24 cellular contexts compared by ENCODE assay signal in genomic region chr10:49520122-49520775, GRCh38.
"Had no signal": no experiment of that assay in that cellular context is flagged by ENCODE, and none has a peak within 500 bp of the region (broad histone marks: within the 10 kb centered on the region; RNA-seq: fewer than 3 reads in every experiment).

No MANE protein-coding gene starts in this region.

- H3K9me3 Mint-ChIP-seq: activated CD8-positive, alpha-beta T cell treated with anti-CD3 and anti-CD28 coated beads for 36 hours; activated naive CD8-positive, alpha-beta T cell treated with anti-CD3 and anti-CD28 coated beads, Interleukin-2, amount 10 ng/mL, durations not matched to agents 7 days and 5 days; activated T-cell treated with anti-CD3 and anti-CD28 coated beads, Interleukin-2, amount 50 U/mL, for 72 hours; activated T-helper 2 cell treated with anti-CD3 and anti-CD28 coated beads, Interferon-gamma antibody, Interleukin-2, Interleukin-4, amounts not matched to agents 10 μg/mL and 5 μg/mL and 100 μg/mL, durations not matched to agents 14 hours and 24 hours and 36 hours; IgD-negative memory B cell had no signal

- H3K4me1 Mint-ChIP-seq: activated CD4-positive, alpha-beta T cell treated with anti-CD3 and anti-CD28 coated beads for 36 hours had no signal

- H3K27me3 Mint-ChIP-seq: activated CD4-positive, alpha-beta T cell treated with anti-CD3 and anti-CD28 coated beads for 36 hours; activated CD8-positive, alpha-beta T cell treated with anti-CD3 and anti-CD28 coated beads for 36 hours; activated naive CD8-positive, alpha-beta T cell treated with anti-CD3 and anti-CD28 coated beads, Interleukin-2, amount 10 ng/mL, durations not matched to agents 7 days and 5 days; IgD-negative memory B cell had no signal

- H3K4me3 Mint-ChIP-seq: activated CD4-positive, alpha-beta T cell treated with anti-CD3 and anti-CD28 coated beads for 36 hours; activated CD8-positive, alpha-beta T cell treated with anti-CD3 and anti-CD28 coated beads for 36 hours; activated naive CD8-positive, alpha-beta T cell treated with anti-CD3 and anti-CD28 coated beads, Interleukin-2, amount 10 ng/mL, durations not matched to agents 7 days and 5 days; activated T-cell treated with anti-CD3 and anti-CD28 coated beads, Interleukin-2, amount 50 U/mL, for 72 hours; IgD-negative memory B cell had no signal

- DNase-seq: activated CD4-positive, alpha-beta T cell treated with anti-CD3 and anti-CD28 coated beads for 36 hours; activated CD4-positive, alpha-beta T cell treated with anti-CD3 and anti-CD28 coated beads, Interleukin-2, amount 50 U/mL, for 1 hour; activated CD8-positive, alpha-beta memory T cell treated with anti-CD3 and anti-CD28 coated beads, Interleukin-2, amount 50 U/mL, for 4 hours; activated CD8-positive, alpha-beta T cell treated with anti-CD3 and anti-CD28 coated beads for 36 hours; activated gamma-delta T cell treated with Interleukin-2 at 50 U/mL for 16 hours; activated naive CD4-positive, alpha-beta T cell treated with anti-CD3 and anti-CD28 coated beads, Interleukin-2, amount 50 U/mL, for 16 hours; activated naive CD8-positive, alpha-beta T cell treated with anti-CD3 and anti-CD28 coated beads, Interleukin-2, amount 10 ng/mL, durations not matched to agents 7 days and 5 days; activated T-cell treated with anti-CD3 and anti-CD28 coated beads, Interleukin-2, amount 50 U/mL, for 72 hours; adrenal gland; anterior cingulate cortex; KG1; NCI-H1436; NCI-H1694 treated with DMSO at 0.1 percent for 48 hours; NCI-H2029 treated with DMSO at 0.1 percent for 48 hours; NCI-H510A treated with DMSO at 0.1 percent for 48 hours; NK-92 treated with Interleukin-12 subunit alpha and Interleukin-12 subunit beta, amount 100 ng/mL, for 24 hours; OCI-M1; Right ventricle myocardium superior; SJCRH30; SK-N-SH; T-helper 1 cell; WERI-Rb-1 had no signal

- ATAC-seq: activated CD4-positive, alpha-beta T cell treated with anti-CD3 and anti-CD28 coated beads for 36 hours; activated CD8-positive, alpha-beta T cell treated with anti-CD3 and anti-CD28 coated beads for 36 hours; activated T-cell treated with anti-CD3 and anti-CD28 coated beads, Interleukin-2, amount 50 U/mL, for 72 hours had no signal

- H3K27ac Mint-ChIP-seq: activated CD4-positive, alpha-beta T cell treated with anti-CD3 and anti-CD28 coated beads for 36 hours; activated CD8-positive, alpha-beta T cell treated with anti-CD3 and anti-CD28 coated beads for 36 hours; activated naive CD8-positive, alpha-beta T cell treated with anti-CD3 and anti-CD28 coated beads, Interleukin-2, amount 10 ng/mL, durations not matched to agents 7 days and 5 days; activated T-cell treated with anti-CD3 and anti-CD28 coated beads, Interleukin-2, amount 50 U/mL, for 72 hours; activated T-helper 2 cell treated with anti-CD3 and anti-CD28 coated beads, Interferon-gamma antibody, Interleukin-2, Interleukin-4, amounts not matched to agents 10 μg/mL and 5 μg/mL and 100 μg/mL, durations not matched to agents 14 hours and 24 hours and 36 hours; IgD-negative memory B cell had no signal

- H3K36me3 Mint-ChIP-seq: IgD-negative memory B cell had no signal
